ENCODE assay signal across 17 cellular contexts in genomic region chr10:5723692-5724091, GRCh38. TPM values are rescaled to one million over a fixed set of nuclear protein-coding genes. Genes with fewer than 3 reads are reported as not detected.
DNase-seq lines count a peak whose midpoint lies in the region; ATAC-seq and TF ChIP-seq lines count a peak whose summit lies in the region.
"Had no signal": no experiment of that assay in that cellular context is flagged by ENCODE, and none has a peak within 500 bp of the region (broad histone marks: within the 10 kb centered on the region; RNA-seq: fewer than 3 reads in every experiment).

No MANE protein-coding gene starts in this region.

- H3K9ac ChIP-seq in SU-DHL-6 (ENCODE audit: low read length) = no peak overlapping the region

- no peak for TF ChIP-seq CTCF in cardiac muscle cell (IDR thresholded peaks at IDR 0.05; ENCODE audit: low read depth, low read length)
- no peak for TF ChIP-seq CTCF in left ventricle myocardium inferior (IDR thresholded peaks at IDR 0.05; ENCODE audit: borderline replicate concordance)
- no peak for TF ChIP-seq CTCF in SU-DHL-6 (IDR thresholded peaks at IDR 0.05; ENCODE audit: insufficient read depth, low read length, poor library complexity, severe bottlenecking)
- TF ChIP-seq CTCF in thyroid gland (IDR thresholded peaks at IDR 0.05) = no peak
- TF ChIP-seq CTCF in prostate gland (IDR thresholded peaks at IDR 0.05) = no peak
- no peak for TF ChIP-seq CTCF in mucosa of descending colon (IDR thresholded peaks at IDR 0.05)
- no peak for TF ChIP-seq CTCF in osteocyte (IDR thresholded peaks at IDR 0.05)

- TF ChIP-seq POLR2A in thyroid gland (IDR thresholded peaks at IDR 0.05) (peak in 1 of 2 donors; percentile 30), prostate gland (IDR thresholded peaks at IDR 0.05) (no peak)

- intact Hi-C loops in left ventricle myocardium inferior (cut with micrococcal nuclease) = no loop called here
- intact Hi-C loops in thyroid gland (cut with DNase I) = no loop called here
- intact Hi-C loops in prostate gland (cut with DNase I) = no loop called here
- intact Hi-C loops in mucosa of descending colon (cut with DNase I, micrococcal nuclease) = no loop called here

- DNase-seq in cardiac muscle cell (ENCODE audit: low read depth in 1 of 2, low spot score in 1 of 2) = no peak
- no peak for DNase-seq in left ventricle myocardium inferior
- DNase-seq in fibroblast of peridontal ligament (ENCODE audit: extremely low read depth) = peak; percentile 25
- DNase-seq in thyroid gland = no peak
- no peak for DNase-seq in prostate gland (ENCODE audit: low spot score)
- no peak for DNase-seq in mucosa of descending colon
- no peak for DNase-seq in osteocyte (ENCODE audit: extremely low spot score, unreplicated experiment)
- DNase-seq: activated CD4-positive, alpha-beta T cell treated with anti-CD3 and anti-CD28 coated beads for 4 hours; AML-193; CD8-positive, alpha-beta memory T cell; NCI-H2107; NCI-H524; occipital lobe; SW 1271 had no signal

- peak overlapping the region; percentile 59 for H3K27ac ChIP-seq in cardiac muscle cell
- no peak overlapping the region for H3K27ac ChIP-seq in left ventricle myocardium inferior (replicated peaks)
- peak overlapping the region; percentile 4; the same call in 1 of the 2 replicates for H3K27ac ChIP-seq in SU-DHL-6 (ENCODE audit: low read depth, low read length)
- H3K27ac ChIP-seq in thyroid gland = peak overlapping the region; percentile 60 to 72 (median 66)
- no peak overlapping the region for H3K27ac ChIP-seq in prostate gland
- H3K27ac ChIP-seq: coronary artery had no signal

- H3K4me3 ChIP-seq in cardiac muscle cell (no peak overlapping the region), left ventricle myocardium inferior (no peak overlapping the region), SU-DHL-6 (ENCODE audit: insufficient read depth, low read length, poor library complexity, severe bottlenecking) (no peak overlapping the region), thyroid gland (replicated peaks in 1 of 3) (no peak overlapping the region), prostate gland (no peak overlapping the region), mucosa of descending colon (no peak overlapping the region)
- H3K4me3 ChIP-seq: coronary artery, HAP-1 had no signal

- H3K4me1 ChIP-seq in cardiac muscle cell (ENCODE audit: low read depth) (peaks cover 22% of the 10 kb centered on the region), left ventricle myocardium inferior (no peaks in the 10 kb centered on the region), thyroid gland (peaks cover 0 to 9% of the 10 kb centered on the region in 2 donors), prostate gland (replicated peaks) (no peaks in the 10 kb centered on the region), mucosa of descending colon (ENCODE audit: low read depth) (no peaks in the 10 kb centered on the region)
- H3K4me1 ChIP-seq: HAP-1 had no signal

- H3F3A ChIP-seq in SU-DHL-6 (ENCODE audit: insufficient read depth) = peaks cover 50% of the 10 kb centered on the region; the same call in 1 of the 2 replicates

- ATAC-seq in mucosa of descending colon = no peak

- no peak overlapping the region for H3K4me2 ChIP-seq in SU-DHL-6 (ENCODE audit: low read depth, low read length, poor library complexity, severe bottlenecking)

- peaks cover 13% of the 10 kb centered on the region for H3K36me3 ChIP-seq in cardiac muscle cell
- peaks cover 59% of the 10 kb centered on the region for H3K36me3 ChIP-seq in left ventricle myocardium inferior
- H3K36me3 ChIP-seq in SU-DHL-6 (ENCODE audit: low read length) = peaks cover 69% of the 10 kb centered on the region
- peaks cover 0 to 2% of the 10 kb centered on the region in 2 donors for H3K36me3 ChIP-seq in thyroid gland
- H3K36me3 ChIP-seq in prostate gland = no peaks in the 10 kb centered on the region
- H3K36me3 ChIP-seq in mucosa of descending colon (ENCODE audit: low read depth) = no peaks in the 10 kb centered on the region

- no peaks in the 10 kb centered on the region for H3K27me3 Mint-ChIP-seq in osteocyte (ENCODE audit: unreplicated experiment)
- H3K27me3 Mint-ChIP-seq: CD8-positive, alpha-beta memory T cell had no signal

- no peak overlapping the region for H3K27ac Mint-ChIP-seq in osteocyte (ENCODE audit: unreplicated experiment)

- no peaks in the 10 kb centered on the region for H3K9me3 Mint-ChIP-seq in osteocyte (ENCODE audit: unreplicated experiment)
- H3K9me3 Mint-ChIP-seq: CD8-positive, alpha-beta memory T cell had no signal

- peaks cover 58% of the 10 kb centered on the region for H3K79me2 ChIP-seq in SU-DHL-6 (ENCODE audit: insufficient read depth, low read length)

- peaks cover 24% of the 10 kb centered on the region for H4K20me1 ChIP-seq in SU-DHL-6 (ENCODE audit: low read depth, low read length)

- peaks cover 31% of the 10 kb centered on the region for H3K36me3 Mint-ChIP-seq in osteocyte (ENCODE audit: unreplicated experiment)

- WGBS in thyroid gland, 2 donors = 32 to 44% methylated on average over 2 of the region's 2 CpGs
- WGBS in prostate gland = 61% methylated on average over 2 of the region's 2 CpGs

- H3K27me3 ChIP-seq in cardiac muscle cell (no peaks in the 10 kb centered on the region), left ventricle myocardium inferior (ENCODE audit: low read depth) (no peaks in the 10 kb centered on the region), SU-DHL-6 (ENCODE audit: low read length) (no peaks in the 10 kb centered on the region), thyroid gland (no peaks in the 10 kb centered on the region), prostate gland (replicated peaks; ENCODE audit: insufficient read depth) (no peaks in the 10 kb centered on the region)

- H2AFZ ChIP-seq in SU-DHL-6 (ENCODE audit: low read depth, low read length, severe bottlenecking) = no peak overlapping the region

- no peaks in the 10 kb centered on the region for H3K9me2 ChIP-seq in SU-DHL-6 (replicated peaks; ENCODE audit: insufficient read depth, low read length)

- no peak overlapping the region for H3K4me3 Mint-ChIP-seq in osteocyte (ENCODE audit: unreplicated experiment)
- H3K4me3 Mint-ChIP-seq: CD8-positive, alpha-beta memory T cell had no signal

- H3K9me3 ChIP-seq in cardiac muscle cell (ENCODE audit: low read depth) = no peaks in the 10 kb centered on the region
- no peaks in the 10 kb centered on the region for H3K9me3 ChIP-seq in left ventricle myocardium inferior (replicated peaks)
- H3K9me3 ChIP-seq in SU-DHL-6 (ENCODE audit: insufficient read depth, low read length) = no peaks in the 10 kb centered on the region
- no peaks in the 10 kb centered on the region for H3K9me3 ChIP-seq in thyroid gland
- no peaks in the 10 kb centered on the region for H3K9me3 ChIP-seq in prostate gland
- no peaks in the 10 kb centered on the region for H3K9me3 ChIP-seq in mucosa of descending colon
- H3K9me3 ChIP-seq: HAP-1 had no signal

- H3K4me1 Mint-ChIP-seq in osteocyte (ENCODE audit: unreplicated experiment) = no peaks in the 10 kb centered on the region

RNA-seq across cellular contexts. Expression of gene TASOR2, which starts 39.1 kb away (rescaled TPM):
- total RNA-seq in cardiac muscle cell = 37.8 TPM in 2 replicates
- polyA plus RNA-seq in cardiac muscle cell = 17.8 and 23.5 TPM in 2 replicates
- 39.9 TPM for total RNA-seq in left ventricle myocardium inferior
- 100 to 1,000 TPM in 1 of 4 donors, 10 to 100 TPM in 3; 73.2 to 132 (median 96.3) TPM for total RNA-seq in thyroid gland
- total RNA-seq in prostate gland = 10 to 100 TPM; 55.0 to 97.9 TPM
- total RNA-seq in mucosa of descending colon = 10 to 100 TPM; 46.4 to 63.2 (median 58.4) TPM
- 59.6 and 67.0 TPM in 2 replicates for total RNA-seq in osteocyte

RNA-seq across cellular contexts. Expression of gene ASB13, which starts 57.3 kb away (rescaled TPM):
- total RNA-seq in cardiac muscle cell (18.3 and 20.6 TPM in 2 replicates), left ventricle myocardium inferior (15.6 TPM), thyroid gland (10 to 100 TPM in 3 of 4 donors, 1 to 10 TPM in 1; 9.9 to 27.7 (median 14.2) TPM), prostate gland (10 to 100 TPM; 16.6 to 24.5 TPM), mucosa of descending colon (10 to 100 TPM; 34.6 to 76.1 (median 50.5) TPM), osteocyte (16.0 and 18.4 TPM in 2 replicates)
- polyA plus RNA-seq in cardiac muscle cell = 14.4 and 30.4 TPM in 2 replicates

Comparison
In these comparisons a context has a peak if more than half of its experiments do, and no peak if none do; other contexts are left out.
1. H3K27ac ChIP-seq: peak in cardiac muscle cell (single experiment), SU-DHL-6 (single experiment) and thyroid gland (3 of 3); none in left ventricle myocardium inferior (single experiment) and prostate gland (0 of 2).